16 cellular contexts compared by ENCODE assay signal in the genomic region with DNA sequence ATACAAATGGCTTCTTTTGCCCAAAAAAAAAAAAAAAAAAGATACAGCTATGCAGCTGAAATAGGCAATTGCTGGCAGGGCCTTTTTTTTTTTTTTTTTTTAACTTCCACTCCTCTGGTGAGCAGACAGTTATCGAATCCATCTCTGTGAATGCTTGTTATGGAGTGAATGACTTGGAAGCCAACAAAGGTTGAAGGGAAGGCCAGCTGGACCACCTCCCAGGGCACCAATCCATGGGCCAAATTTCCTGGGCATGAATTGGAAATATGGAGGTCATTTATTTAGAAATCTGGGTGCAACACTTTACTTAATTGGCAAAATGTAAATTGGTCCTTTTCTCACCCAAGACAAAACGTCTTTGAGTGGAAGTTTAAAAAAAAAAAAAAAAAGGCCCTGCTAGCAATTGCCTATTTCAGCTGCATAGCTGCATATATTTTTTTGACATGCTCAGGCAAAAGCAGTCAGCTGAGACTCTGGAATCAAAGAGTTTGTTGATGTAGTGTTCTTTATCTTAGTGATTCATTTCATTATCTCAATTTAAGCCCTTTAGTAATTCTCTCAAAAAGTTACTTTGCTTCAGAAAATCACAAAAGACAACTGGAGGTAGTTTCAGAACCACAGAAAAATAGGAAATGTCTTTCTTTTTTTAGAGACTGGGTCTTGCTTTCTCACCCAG.
"Had no signal": no experiment of that assay in that cellular context is flagged by ENCODE, and none has a peak within 500 bp of the region (broad histone marks: within the 10 kb centered on the region; RNA-seq: fewer than 3 reads in every experiment).

No MANE protein-coding gene starts in this region.

- H3K4me1 ChIP-seq: left ventricle myocardium inferior, prostate gland, tibial nerve, uterus had no signal

- ATAC-seq: activated CD8-positive, alpha-beta T cell treated with anti-CD3 and anti-CD28 coated beads for 36 hours; effector memory CD8-positive, alpha-beta T cell; heart left ventricle; right cardiac atrium; WTC11 had no signal

- H3K27me3 ChIP-seq: heart left ventricle, tibial nerve, uterus had no signal

- H3K9me3 ChIP-seq: left ventricle myocardium inferior, prostate gland, uterus had no signal

- H3K4me3 ChIP-seq: heart left ventricle, left ventricle myocardium inferior, prostate gland, tibial nerve, uterus had no signal

- H3K36me3 ChIP-seq: heart left ventricle, left ventricle myocardium inferior, prostate gland, tibial nerve, uterus had no signal

- H3K27ac ChIP-seq: heart left ventricle, left ventricle myocardium inferior, prostate gland, tibial nerve, uterus had no signal

- DNase-seq: activated CD4-positive, alpha-beta T cell treated with anti-CD3 and anti-CD28 coated beads for 4 hours; activated CD8-positive, alpha-beta T cell treated with anti-CD3 and anti-CD28 coated beads for 36 hours; activated naive CD4-positive, alpha-beta T cell treated with Interleukin-2 at 50 U/mL for 16 hours; activated naive CD8-positive, alpha-beta T cell treated with anti-CD3 and anti-CD28 coated beads, Interleukin-2, amount 10 ng/mL, durations not matched to agents 7 days and 5 days; activated T-cell treated with anti-CD3 and anti-CD28 coated beads, Interleukin-2, amount 50 U/mL, for 1 hour; effector memory CD8-positive, alpha-beta T cell; heart left ventricle; left ventricle myocardium inferior; naive B cell; right cardiac atrium; stimulated activated CD4-positive, alpha-beta T cell treated with anti-CD3 and anti-CD28 coated beads, Interleukin-2, amount 100 ng/mL, for 24 hours; stimulated activated naive CD4-positive, alpha-beta T cell treated with Interleukin-2 at 50 U/mL for 16 hours; uterus had no signal
